ENCODE assay signal across 17 cellular contexts in genomic region chr14:101726954-101727302, GRCh38. TPM values are rescaled to one million over a fixed set of nuclear protein-coding genes. Genes with fewer than 3 reads are reported as not detected.
DNase-seq lines count a peak whose midpoint lies in the region; ATAC-seq, FAIRE-seq and TF ChIP-seq lines count a peak whose summit lies in the region.
"Had no signal": no experiment of that assay in that cellular context is flagged by ENCODE, and none has a peak within 500 bp of the region (broad histone marks: within the 10 kb centered on the region; RNA-seq: fewer than 3 reads in every experiment).

No MANE protein-coding gene starts in this region.

- H3K56ac ChIP-seq in H1 (replicated peaks; ENCODE audit: insufficient read length, low read depth, low read length), result no peak overlapping the region

- H2BK120ac ChIP-seq in H1 (replicated peaks; ENCODE audit: low read depth, low read length), result no peak overlapping the region
- no peak overlapping the region for H2BK120ac ChIP-seq in neuronal stem cell (ENCODE audit: low read depth, low read length)

- no peaks in the 10 kb centered on the region for H3K27me3 Mint-ChIP-seq in CD4-positive, alpha-beta T cell
- H3K27me3 Mint-ChIP-seq in CD8-positive, alpha-beta T cell (ENCODE audit: low read depth), result no peaks in the 10 kb centered on the region

- no peak for TF ChIP-seq EP300 in H1 (IDR thresholded peaks at IDR 0.05; ENCODE audit: borderline replicate concordance in 1 of 2, low read depth in 2 of 2, low read length in 2 of 2)

- H3K79me1 ChIP-seq in H1 (ENCODE audit: low read depth, low read length), result no peaks in the 10 kb centered on the region
- H3K79me1 ChIP-seq in neuronal stem cell (ENCODE audit: low read depth, low read length), result no peaks in the 10 kb centered on the region

- H3K27me3 ChIP-seq in CD4-positive, alpha-beta T cell (ENCODE audit: control insufficient read depth, insufficient read depth, low read length), result no peaks in the 10 kb centered on the region
- no peaks in the 10 kb centered on the region for H3K27me3 ChIP-seq in CD8-positive, alpha-beta T cell (ENCODE audit: insufficient read depth, low read length)
- H3K27me3 ChIP-seq in H1 (replicated peaks in 1 of 4; ENCODE audit: control insufficient read depth in 3 of 4, extremely low read depth in 1 of 4, insufficient read depth in 3 of 4, low read length in 3 of 4) (no peaks in the 10 kb centered on the region), neuronal stem cell (ENCODE audit: control insufficient read depth in 3 of 3, insufficient read depth in 3 of 3, low read depth in 1 of 3, low read length in 3 of 3) (no peaks in the 10 kb centered on the region)
- H3K27me3 ChIP-seq: BE2C had no signal

- no peak for FAIRE-seq in H1 (lab: Jason Lieb, UNC)
- FAIRE-seq: GM18507 had no signal

- H3K36me3 Mint-ChIP-seq in CD4-positive, alpha-beta T cell (ENCODE audit: low read depth), result no peaks in the 10 kb centered on the region
- H3K36me3 Mint-ChIP-seq in CD8-positive, alpha-beta T cell, result no peaks in the 10 kb centered on the region

- TF ChIP-seq POLR2A in H1 (IDR thresholded peaks at IDR 0.05; ENCODE audit: control extremely low read depth in 1 of 2, low read depth in 2 of 2, low read length in 2 of 2), result no peak

- H3K14ac ChIP-seq in H1 (ENCODE audit: insufficient read length) (no peak overlapping the region), neuronal stem cell (ENCODE audit: low read length) (no peak overlapping the region)

- no peak overlapping the region for H3K4me2 ChIP-seq in H1 (ENCODE audit: insufficient read depth in 1 of 2, low read depth in 2 of 2, low read length in 2 of 2)
- H3K4me2 ChIP-seq in neuronal stem cell (ENCODE audit: insufficient read depth, low read length, poor library complexity, severe bottlenecking), result no peak overlapping the region

- WGBS in H1 (ENCODE audit: extremely low coverage in 1 of 2, insufficient coverage in 1 of 2, insufficient read length in 1 of 2, insufficient replicate concordance in 2 of 2, low coverage in 1 of 2, low lambda C conversion rate in 2 of 2, missing lambda C conversion rate in 1 of 2), 2 experiments, result 87% methylated on average over 8 of the region's 8 CpGs; no CpG with 5 or more reads in 1 of the 2 experiments
- no CpG with 5 or more reads among the region's 8 CpGs for WGBS in neuronal stem cell (ENCODE audit: extremely low coverage in 2 of 2, insufficient read length in 2 of 2, insufficient replicate concordance in 1 of 2), 2 donors

- H2BK5ac ChIP-seq in H1 (ENCODE audit: low read depth, low read length) (no peak overlapping the region), neuronal stem cell (ENCODE audit: low read length) (no peak overlapping the region)

- H3K23ac ChIP-seq in H1 (ENCODE audit: insufficient read length) (no peak overlapping the region), neuronal stem cell (ENCODE audit: low read depth, low read length, poor library complexity) (no peak overlapping the region)

- H2BK12ac ChIP-seq in H1 (ENCODE audit: low read depth, low read length), result no peak overlapping the region
- H2BK12ac ChIP-seq in neuronal stem cell (ENCODE audit: low read length), result no peak overlapping the region

- H2BK15ac ChIP-seq in H1 (ENCODE audit: low read length) (no peak overlapping the region), neuronal stem cell (ENCODE audit: low read length) (no peak overlapping the region)

- no peak overlapping the region for H4K5ac ChIP-seq in H1 (ENCODE audit: insufficient read length, low read depth, low read length)

- peak overlapping the region; percentile 12 for H4K91ac ChIP-seq in H1 (replicated peaks; ENCODE audit: insufficient read length, low read length)
- H4K91ac ChIP-seq in neuronal stem cell (ENCODE audit: low read depth, low read length, poor library complexity), result no peak overlapping the region

- no peak overlapping the region for H3K4me3 Mint-ChIP-seq in CD4-positive, alpha-beta T cell
- no peak overlapping the region for H3K4me3 Mint-ChIP-seq in CD8-positive, alpha-beta T cell

- no peak for TF ChIP-seq RAD21 in H1 (IDR thresholded peaks at IDR 0.05 in 1 of 2, conservative IDR thresholded peaks at IDR 0.05 in 1 of 2; ENCODE audit: low read depth in 2 of 2, low read length in 2 of 2)

- no peaks in the 10 kb centered on the region for H3K23me2 ChIP-seq in H1 (ENCODE audit: low read depth, low read length)

- no peak overlapping the region for H3K4me3 ChIP-seq in CD8-positive, alpha-beta T cell (ENCODE audit: low read depth, low read length)
- H3K4me3 ChIP-seq in H1 (ENCODE audit: extremely low read depth in 1 of 4, insufficient read depth in 2 of 4, low read depth in 3 of 4, low read length in 4 of 4) (no peak overlapping the region), neuronal stem cell (ENCODE audit: low read length in 2 of 2) (no peak overlapping the region)

- no peaks in the 10 kb centered on the region for H3K9me3 Mint-ChIP-seq in CD4-positive, alpha-beta T cell
- peaks cover 3% of the 10 kb centered on the region for H3K9me3 Mint-ChIP-seq in CD8-positive, alpha-beta T cell

- no peaks in the 10 kb centered on the region for H4K20me1 ChIP-seq in H1 (replicated peaks in 1 of 2; ENCODE audit: control insufficient read depth in 1 of 2, insufficient read depth in 2 of 2, low read length in 2 of 2)

- H2AK5ac ChIP-seq in H1 (ENCODE audit: low read depth, low read length) (no peak overlapping the region), neuronal stem cell (ENCODE audit: low read depth, low read length) (no peak overlapping the region)

- H4K8ac ChIP-seq in H1 (ENCODE audit: extremely low read depth, insufficient read depth, low read length) (no peak overlapping the region), neuronal stem cell (ENCODE audit: low read depth, low read length) (no peak overlapping the region)

- CTCF ChIA-PET in CD4-positive, alpha-beta T cell (lab: Charles Lee), result interaction anchor here (0.9 kb wide), 1 partner anchor 44 kb away, joined by 3 read pairs; no protein-coding TSS in a partner anchor
- CTCF ChIA-PET in CD8-positive, alpha-beta T cell (lab: Charles Lee), result interaction anchor here (0.8 to 1.5 kb wide), 2 partner anchors 20 to 44 kb away, joined by 3 to 5 read pairs; no protein-coding TSS in a partner anchor
- CTCF ChIA-PET in H1 (lab: Charles Lee; ENCODE audit: partially characterized antibody), result interaction anchor here (1.5 to 2.3 kb wide), 3 partner anchors 19 to 86 kb away, joined by 5 to 12 read pairs (median 8); no protein-coding TSS in a partner anchor

- H3K18ac ChIP-seq in H1 (ENCODE audit: extremely low read depth, low read length) (no peak overlapping the region), neuronal stem cell (ENCODE audit: low read length) (no peak overlapping the region)

- POLR2A ChIA-PET in CD4-positive, alpha-beta T cell (lab: Charles Lee), result interaction anchor here (0.6 kb wide), 1 partner anchor 100 kb away, joined by 3 read pairs; no protein-coding TSS in a partner anchor
- POLR2A ChIA-PET in CD8-positive, alpha-beta T cell (lab: Charles Lee), result interaction anchor here (1.2 kb wide), 1 partner anchor 21 kb away, joined by 4 read pairs; no protein-coding TSS in a partner anchor
- POLR2A ChIA-PET in H1 (lab: Charles Lee; ENCODE audit: partially characterized antibody), result no interaction called here

- no peak overlapping the region for H3K9ac ChIP-seq in H1 (replicated peaks in 1 of 4; ENCODE audit: extremely low read depth in 1 of 4, low read depth in 3 of 4, low read length in 3 of 4)
- H3K9ac ChIP-seq in neuronal stem cell (ENCODE audit: low read depth, low read length, poor library complexity), result no peak overlapping the region

- no peak for DNase-seq in CD4-positive, alpha-beta T cell
- no peak for DNase-seq in CD8-positive, alpha-beta T cell
- no peak for DNase-seq in H1 (ENCODE audit: low read depth in 1 of 2, low spot score in 2 of 2)
- DNase-seq in neuronal stem cell (ENCODE audit: low spot score), result no peak
- DNase-seq in NCI-H2196 (lab: John Stamatoyannopoulos, UW; ENCODE audit: unreplicated experiment), result no peak
- no peak for DNase-seq in NCI-H1436 (lab: John Stamatoyannopoulos, UW)
- DNase-seq: BE2C, DMS53, NCI-H1417, NCI-H2029, NCI-H2171 treated with DMSO at 0.1 percent for 48 hours, NCI-H510A had no signal

- intact Hi-C loops in CD4-positive, alpha-beta T cell (cut with DNase I, micrococcal nuclease), result loop anchor here in 1 of 2 experiments (2.0 kb wide), 1 partner anchor 32 kb away; no protein-coding TSS in a partner anchor
- intact Hi-C loops in CD8-positive, alpha-beta T cell (cut with DNase I, micrococcal nuclease), result no loop called here

- H3K4me1 Mint-ChIP-seq in CD4-positive, alpha-beta T cell (ENCODE audit: low read depth), result peaks cover 61% of the 10 kb centered on the region
- H3K4me1 Mint-ChIP-seq in CD8-positive, alpha-beta T cell (ENCODE audit: low read depth), result peaks cover 56% of the 10 kb centered on the region

- TF ChIP-seq CTCF in CD4-positive, alpha-beta T cell (IDR thresholded peaks at IDR 0.05), result no peak
- no peak for TF ChIP-seq CTCF in CD8-positive, alpha-beta T cell (IDR thresholded peaks at IDR 0.05)
- no peak for TF ChIP-seq CTCF in H1 (IDR thresholded peaks at IDR 0.05; ENCODE audit: control extremely low read depth in 1 of 3, insufficient read depth in 1 of 3, low read depth in 1 of 3, low read length in 3 of 3)

- H3K79me2 ChIP-seq in H1 (ENCODE audit: control insufficient read depth in 1 of 2, insufficient read depth in 2 of 2, low read length in 2 of 2), result no peaks in the 10 kb centered on the region

- H2BK20ac ChIP-seq in H1 (ENCODE audit: low read length), result no peak overlapping the region

- H3K27ac ChIP-seq in CD4-positive, alpha-beta T cell (ENCODE audit: low read depth, low read length), result no peak overlapping the region
- H3K27ac ChIP-seq in CD8-positive, alpha-beta T cell (ENCODE audit: low read depth, low read length), result no peak overlapping the region
- H3K27ac ChIP-seq in H1 (ENCODE audit: low read depth, low read length) (no peak overlapping the region), neuronal stem cell (replicated peaks; ENCODE audit: low read length) (no peak overlapping the region)

- no peak for ATAC-seq in CD4-positive, alpha-beta T cell (ENCODE audit: poor library complexity)
- no peak for ATAC-seq in CD8-positive, alpha-beta T cell
- no peak for ATAC-seq in HG03457 (IDR thresholded peaks at IDR 0.05; ENCODE audit: unreplicated experiment)
- ATAC-seq: Panc1, Right ventricle myocardium inferior had no signal

- H3K36me3 ChIP-seq in CD8-positive, alpha-beta T cell (ENCODE audit: insufficient read depth, low read length), result no peaks in the 10 kb centered on the region
- H3K36me3 ChIP-seq in H1 (ENCODE audit: control insufficient read depth in 2 of 4, insufficient read depth in 4 of 4, low read length in 3 of 4) (no peaks in the 10 kb centered on the region), neuronal stem cell (replicated peaks in 1 of 2; ENCODE audit: control insufficient read depth in 2 of 2, insufficient read depth in 2 of 2, low read length in 2 of 2) (no peaks in the 10 kb centered on the region)
- H3K36me3 ChIP-seq: BE2C had no signal

- H3K4me1 ChIP-seq in CD8-positive, alpha-beta T cell (ENCODE audit: insufficient read depth, low read length), result peaks cover 28% of the 10 kb centered on the region
- peaks cover 2 to 11% (median 10%) of the 10 kb centered on the region in 4 experiments; a peak in 6 of 7 replicates for H3K4me1 ChIP-seq in H1 (replicated peaks in 1 of 4; ENCODE audit: control insufficient read depth in 3 of 4, insufficient read depth in 4 of 4, low read length in 3 of 4)
- H3K4me1 ChIP-seq in neuronal stem cell (ENCODE audit: control insufficient read depth in 2 of 2, insufficient read depth in 1 of 2, low read depth in 1 of 2, low read length in 2 of 2), result peaks cover 4 to 9% of the 10 kb centered on the region in 2 donors
- H3K4me1 ChIP-seq: BE2C had no signal

- H2AFZ ChIP-seq in H1 (ENCODE audit: low read length) (no peak overlapping the region), neuronal stem cell (ENCODE audit: low read length) (peak overlapping the region; percentile 45)

- H3K4ac ChIP-seq in H1 (replicated peaks; ENCODE audit: insufficient read length, low read depth, low read length) (no peak overlapping the region), neuronal stem cell (ENCODE audit: low read length) (no peak overlapping the region)

- peak overlapping the region; percentile 47 for H3K27ac Mint-ChIP-seq in CD4-positive, alpha-beta T cell
- peak overlapping the region; percentile 72 for H3K27ac Mint-ChIP-seq in CD8-positive, alpha-beta T cell
- H3K27ac Mint-ChIP-seq: IgD-negative memory B cell had no signal

- no peaks in the 10 kb centered on the region for H3K9me3 ChIP-seq in CD4-positive, alpha-beta T cell (ENCODE audit: control insufficient read depth, low read length)
- no peaks in the 10 kb centered on the region for H3K9me3 ChIP-seq in CD8-positive, alpha-beta T cell (ENCODE audit: low read length)
- H3K9me3 ChIP-seq in H1 (ENCODE audit: insufficient read depth in 2 of 2, low read depth in 1 of 2, low read length in 1 of 2) (no peaks in the 10 kb centered on the region), neuronal stem cell (replicated peaks in 1 of 2; ENCODE audit: control insufficient read depth in 2 of 2, insufficient read depth in 1 of 2, low read depth in 1 of 2, low read length in 2 of 2) (peaks cover 2 to 3% of the 10 kb centered on the region in 2 donors)
- H3K9me3 ChIP-seq: BE2C had no signal

RNA-seq across cellular contexts. Expression of gene PPP2R5C, which starts 34.6 kb away (rescaled TPM):
- 100 to 1,000 TPM; 463 to 487 TPM for total RNA-seq in CD4-positive, alpha-beta T cell
- total RNA-seq in CD8-positive, alpha-beta T cell, result 100 to 1,000 TPM; 557 to 560 TPM
- total RNA-seq in H1 (2021; fragmentation: NEBNext Ultra II Directional; extraction: Animal tissue kit (Norgen Biotek cat#: 25700)), result 95.9 and 102 TPM in 2 replicates
- 35.1 and 49.6 TPM in 2 replicates for polyA plus RNA-seq in H1 (2011; rRNA removed)
- polyA plus RNA-seq in H1 (2011; cell fraction: cytosol; rRNA removed), result 51.3 TPM
- polyA plus RNA-seq in H1 (2011; cell fraction: nucleus; rRNA removed), result 44.9 TPM
- 47.5 to 73.4 TPM (median 53.6 TPM) in 4 replicates for polyA plus RNA-seq in H1 (2012, experiment 1 of 2)
- 17.1 TPM for polyA plus RNA-seq in H1 (2012, experiment 2 of 2)
- polyA plus RNA-seq in H1 (2013, experiment 1 of 2), result 145 TPM
- 143 TPM for polyA plus RNA-seq in H1 (2013, experiment 2 of 2)
- polyA minus RNA-seq in H1 (2011; rRNA and poly(A)+ RNA removed), result 86.1 and 102 TPM in 2 replicates
- polyA minus RNA-seq in H1 (2011; cell fraction: cytosol; rRNA and poly(A)+ RNA removed), result 44.5 TPM
- polyA minus RNA-seq in H1 (2011; cell fraction: nucleus; rRNA and poly(A)+ RNA removed), result 73.2 TPM
- polyA plus RNA-seq in neuronal stem cell (2013, experiment 1 of 2), result 199 TPM
- polyA plus RNA-seq in neuronal stem cell (2013, experiment 2 of 2), result 209 TPM
